ENCODE assay signal across 1 cellular context in the genomic region with DNA sequence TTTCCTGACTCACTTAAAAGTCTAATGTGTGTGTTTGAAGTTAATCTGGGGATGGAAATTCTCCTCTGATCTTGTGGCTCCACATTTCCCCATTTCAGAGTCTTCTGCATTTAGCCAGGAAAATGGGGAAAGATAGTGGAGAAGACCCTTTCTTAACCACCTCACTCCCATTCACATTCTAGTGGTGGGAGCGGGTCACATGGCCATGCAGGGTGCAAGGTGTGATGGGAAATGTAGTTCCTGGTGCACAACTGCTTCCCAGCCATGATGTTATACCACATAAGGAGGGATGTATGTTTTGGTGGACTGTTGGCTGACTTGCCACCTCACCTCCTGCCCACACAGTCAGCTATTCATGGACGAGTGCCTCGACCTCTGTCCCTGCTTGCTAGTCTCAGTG.
TF ChIP-seq lines count a peak whose summit lies in the region.

No MANE protein-coding gene starts in this region.

TF ChIP-seq in WTC11, 78 proteins besides CTCF, POLR2A, EP300 and RAD21 (continued from another document):
- TF ChIP-seq, protein P1, sequence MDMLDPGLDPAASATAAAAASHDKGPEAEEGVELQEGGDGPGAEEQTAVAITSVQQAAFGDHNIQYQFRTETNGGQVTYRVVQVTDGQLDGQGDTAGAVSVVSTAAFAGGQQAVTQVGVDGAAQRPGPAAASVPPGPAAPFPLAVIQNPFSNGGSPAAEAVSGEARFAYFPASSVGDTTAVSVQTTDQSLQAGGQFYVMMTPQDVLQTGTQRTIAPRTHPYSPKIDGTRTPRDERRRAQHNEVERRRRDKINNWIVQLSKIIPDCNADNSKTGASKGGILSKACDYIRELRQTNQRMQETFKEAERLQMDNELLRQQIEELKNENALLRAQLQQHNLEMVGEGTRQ (CRISPR knock-in tag; IDR thresholded peaks at IDR 0.05): peak; percentile 97
- TF ChIP-seq TEAD1 (CRISPR knock-in tag; IDR thresholded peaks at IDR 0.05) (no peak), RORB (CRISPR knock-in tag; IDR thresholded peaks at IDR 0.05) (no peak)
- TF ChIP-seq, protein P2, sequence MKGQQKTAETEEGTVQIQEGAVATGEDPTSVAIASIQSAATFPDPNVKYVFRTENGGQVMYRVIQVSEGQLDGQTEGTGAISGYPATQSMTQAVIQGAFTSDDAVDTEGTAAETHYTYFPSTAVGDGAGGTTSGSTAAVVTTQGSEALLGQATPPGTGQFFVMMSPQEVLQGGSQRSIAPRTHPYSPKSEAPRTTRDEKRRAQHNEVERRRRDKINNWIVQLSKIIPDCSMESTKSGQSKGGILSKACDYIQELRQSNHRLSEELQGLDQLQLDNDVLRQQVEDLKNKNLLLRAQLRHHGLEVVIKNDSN (CRISPR knock-in tag; IDR thresholded peaks at IDR 0.05): peak; percentile 97
